Comparison of ENCODE assay signal across 10 cellular contexts in genomic region chr10:35420827-35421552, GRCh38.
DNase-seq lines count a peak whose midpoint lies in the region; ATAC-seq, FAIRE-seq and TF ChIP-seq lines count a peak whose summit lies in the region.
"Had no signal": no experiment of that assay in that cellular context is flagged by ENCODE, and none has a peak within 500 bp of the region (broad histone marks: within the 10 kb centered on the region; RNA-seq: fewer than 3 reads in every experiment).

No MANE protein-coding gene starts in this region.

- peak overlapping the region; percentile 97 for H3K27ac Mint-ChIP-seq in HFFc6
- no peak overlapping the region for H3K27ac Mint-ChIP-seq in natural killer cell

- ATAC-seq in K562 (0 out of 3 replicates have a peak, but pooled peaks have one; percentile 18), HG02588 (IDR thresholded peaks at IDR 0.05; ENCODE audit: unreplicated experiment) (no peak), GM19463 (IDR thresholded peaks at IDR 0.05; ENCODE audit: unreplicated experiment) (no peak), natural killer cell (no peak)

- no peak for TF ChIP-seq RAD21 in K562 (CRISPR knock-in tag; conservative IDR thresholded peaks at IDR 0.05 in 1 of 2, IDR thresholded peaks at IDR 0.05 in 1 of 2)

- H3K9me3 Mint-ChIP-seq in HFFc6 (no peaks in the 10 kb centered on the region), natural killer cell (no peaks in the 10 kb centered on the region)
- H3K9me3 Mint-ChIP-seq: CD4-positive, alpha-beta memory T cell had no signal

- H4K20me1 ChIP-seq in K562 (replicated peaks; ENCODE audit: control insufficient read depth, insufficient read depth, low read length) (peaks cover 18% of the 10 kb centered on the region), keratinocyte (ENCODE audit: control insufficient read depth, extremely low read depth, insufficient read depth, low read length) (no peaks in the 10 kb centered on the region)

- TF ChIP-seq CTCF in HFFc6 (IDR thresholded peaks at IDR 0.05) (no peak), K562 (IDR thresholded peaks at IDR 0.05 in 2 of 3, conservative IDR thresholded peaks at IDR 0.05 in 1 of 3; ENCODE audit: insufficient read depth in 2 of 3, low read depth in 1 of 3, low read length in 3 of 3) (no peak), keratinocyte (optimal IDR thresholded peaks at IDR 0.05 in 1 of 3, IDR thresholded peaks at IDR 0.05 in 1 of 3, conservative IDR thresholded peaks at IDR 0.05 in 1 of 3; ENCODE audit: extremely low read depth in 1 of 3, insufficient read depth in 2 of 3, low read length in 3 of 3) (no peak), natural killer cell (IDR thresholded peaks at IDR 0.05) (no peak)

- no peaks in the 10 kb centered on the region for H3K9me3 ChIP-seq in K562 (replicated peaks; ENCODE audit: control insufficient read depth, insufficient read depth, low read depth, low read length)
- H3K9me3 ChIP-seq in keratinocyte (ENCODE audit: control insufficient read depth, low read depth, low read length) = no peaks in the 10 kb centered on the region

- BruUV-seq in K562 (replicated peaks; lab: Mats Ljungman, UMichigan) = no TSS peak

- H3K9me1 ChIP-seq in K562 (ENCODE audit: control insufficient read depth, insufficient read depth, low read length) (peaks cover 6% of the 10 kb centered on the region), keratinocyte (ENCODE audit: control insufficient read depth, extremely low read depth, insufficient read depth, low read length) (no peaks in the 10 kb centered on the region)

- peaks cover 4% of the 10 kb centered on the region; the same call in 1 of the 2 replicates for H3K36me3 Mint-ChIP-seq in HFFc6 (ENCODE audit: low read depth)
- no peaks in the 10 kb centered on the region for H3K36me3 Mint-ChIP-seq in natural killer cell

- H3K27ac ChIP-seq in K562 (ENCODE audit: extremely low read depth, low read depth, low read length) (peak overlapping the region; percentile 36; the same call in 1 of the 3 replicates), keratinocyte (ENCODE audit: control insufficient read depth, insufficient read depth, low read length) (peak overlapping the region; percentile 77), skin epidermis (peak overlapping the region in 16 of 21 experiments; percentile 1 to 79 (median 44))

- CTCF ChIA-PET in K562 (lab: Yijun Ruan, JAX; ENCODE audit: low intra/inter-chr PET ratio) = no interaction called here

- H3K9ac ChIP-seq in K562 (ENCODE audit: insufficient read depth in 1 of 2, low read depth in 2 of 2, low read length in 2 of 2) (no peak overlapping the region), keratinocyte (ENCODE audit: control insufficient read depth, extremely low read depth, insufficient read depth, low read length) (peak overlapping the region; percentile 60)

- in situ Hi-C loops in K562 (cut with MboI) = no loop called here

- intact Hi-C loops in K562 (cut with micrococcal nuclease) (no loop called here), natural killer cell (cut with micrococcal nuclease) (no loop called here)

- H3K27me3 ChIP-seq in K562 (ENCODE audit: control insufficient read depth in 2 of 2, insufficient read depth in 2 of 2, low read length in 2 of 2) (no peaks in the 10 kb centered on the region), keratinocyte (ENCODE audit: control insufficient read depth, extremely low read depth, insufficient read depth, low read length) (no peaks in the 10 kb centered on the region)

- peak overlapping the region; percentile 77 for H3K4me3 Mint-ChIP-seq in HFFc6
- H3K4me3 Mint-ChIP-seq in natural killer cell = no peak overlapping the region
- H3K4me3 Mint-ChIP-seq: CD4-positive, alpha-beta memory T cell had no signal

- H3K36me3 ChIP-seq in K562 (ENCODE audit: control insufficient read depth, insufficient read depth, low read length) (peaks cover 4% of the 10 kb centered on the region; the same call in 1 of the 3 replicates), keratinocyte (ENCODE audit: control insufficient read depth in 2 of 2, extremely low read depth in 1 of 2, insufficient read depth in 2 of 2, low read length in 2 of 2) (peaks cover 0 to 4% of the 10 kb centered on the region in 2 experiments)

- 89% methylated on average over 11 of the region's 11 CpGs for WGBS in K562 (ENCODE audit: insufficient coverage, low coverage, missing lambda C conversion rate)

- H3K4me2 ChIP-seq in K562 (ENCODE audit: insufficient read depth, low read length) = no peak overlapping the region; the same call in 1 of the 2 replicates
- H3K4me2 ChIP-seq in keratinocyte (ENCODE audit: control insufficient read depth, extremely low read depth, insufficient read depth, low read depth, low read length) = peak overlapping the region; percentile 74

- H3K79me2 ChIP-seq in K562 (ENCODE audit: control insufficient read depth, insufficient read depth, low read length) (peaks cover 98% of the 10 kb centered on the region), keratinocyte (ENCODE audit: control insufficient read depth, insufficient read depth, low read length) (peaks cover 75% of the 10 kb centered on the region)

- FAIRE-seq in K562 (lab: Jason Lieb, UNC) (peak; percentile 68), keratinocyte (lab: Jason Lieb, UNC) (peak; percentile 55)

- no peak for TF ChIP-seq POLR2A in K562 (conservative IDR thresholded peaks at IDR 0.05)

- peaks cover 0 to 24% of the 10 kb centered on the region in 2 experiments; a peak in 3 of 5 replicates for H3K4me1 ChIP-seq in K562 (replicated peaks in 1 of 2; ENCODE audit: control insufficient read depth in 2 of 2, insufficient read depth in 2 of 2, low read length in 2 of 2)
- H3K4me1 ChIP-seq in keratinocyte (ENCODE audit: control insufficient read depth, extremely low read depth, insufficient read depth, low read length) = peaks cover 62% of the 10 kb centered on the region

- peaks cover 3% of the 10 kb centered on the region; the same call in 1 of the 2 replicates for H3K27me3 Mint-ChIP-seq in HFFc6 (ENCODE audit: insufficient read depth)
- H3K27me3 Mint-ChIP-seq in natural killer cell (ENCODE audit: low read depth in 2 of 2) = no peaks in the 10 kb centered on the region
- H3K27me3 Mint-ChIP-seq: CD4-positive, alpha-beta memory T cell had no signal

- POLR2A ChIA-PET in K562 (lab: Yijun Ruan, JAX) = interaction anchor here (0.5 to 1.8 kb wide), 4 partner anchors 8 to 45 kb away, joined by 4 to 8 read pairs (median 6); no protein-coding TSS in a partner anchor

- H2AFZ ChIP-seq in K562 (ENCODE audit: low read depth, low read length) = no peak overlapping the region
- H2AFZ ChIP-seq in keratinocyte (ENCODE audit: control insufficient read depth, low read length) = no peak overlapping the region

- no peak for TF ChIP-seq EP300 in K562 (IDR thresholded peaks at IDR 0.05; ENCODE audit: low read length)

- H3K4me1 Mint-ChIP-seq in HFFc6 (ENCODE audit: low read depth) (peaks cover 88% of the 10 kb centered on the region), natural killer cell (peaks cover 51 to 65% of the 10 kb centered on the region in 2 donors)

- dilution Hi-C loops in keratinocyte (cut with MboI; ENCODE audit: extremely low pct_ligation_motif_present, low sequenced_read_pairs) = no loop called here

- H3K4me3 ChIP-seq in K562 = no peak overlapping the region
- peak overlapping the region in 2 of 3 experiments; percentile 28 to 45 for H3K4me3 ChIP-seq in keratinocyte (ENCODE audit: control insufficient read depth in 2 of 3, extremely low read depth in 1 of 3, insufficient read depth in 2 of 3, low read depth in 1 of 3, low read length in 3 of 3)
- no peak overlapping the region for H3K4me3 ChIP-seq in skin epidermis

- DNase-seq in HFFc6 = no peak
- no peak for DNase-seq in K562 (ENCODE audit: extremely low read depth in 1 of 4, low spot score in 3 of 4)
- DNase-seq in keratinocyte (ENCODE audit: low read depth, low spot score) = no peak
- no peak for DNase-seq in natural killer cell
- DNase-seq in activated effector memory CD4-positive, alpha-beta T cell treated with anti-CD3 and anti-CD28 coated beads, Interleukin-2, amount 50 U/mL, for 16 hours = no peak
- DNase-seq: activated naive CD4-positive, alpha-beta T cell; CD4-positive, alpha-beta memory T cell had no signal

TF ChIP-seq in K562, 482 proteins besides CTCF, POLR2A, EP300 and RAD21:
- TF ChIP-seq FOXP4 (CRISPR knock-in tag; IDR thresholded peaks at IDR 0.05; ENCODE audit: borderline replicate concordance) (no peak), ZNF408 (CRISPR knock-in tag; IDR thresholded peaks at IDR 0.05; ENCODE audit: low read depth) (no peak), MXI1 (IDR thresholded peaks at IDR 0.05; ENCODE audit: low read depth, low read length) (no peak), ELF2 (CRISPR knock-in tag; IDR thresholded peaks at IDR 0.05) (no peak), ELF4 (CRISPR knock-in tag; IDR thresholded peaks at IDR 0.05) (no peak), ZNF41 (CRISPR knock-in tag; conservative IDR thresholded peaks at IDR 0.05) (no peak)
TF ChIP-seq in K562: peak in this region for 0.

Comparison
In these comparisons a context has a peak if more than half of its experiments do, and no peak if none do; other contexts are left out.
1. H3K4me3 ChIP-seq: peak in keratinocyte (2 of 3); none in K562 (single experiment) and skin epidermis (0 of 7).
2. Peak in every context shown above with its lines, with median percentiles within 50 percentile points of each other: H3K27ac ChIP-seq.